In the genomic region with DNA sequence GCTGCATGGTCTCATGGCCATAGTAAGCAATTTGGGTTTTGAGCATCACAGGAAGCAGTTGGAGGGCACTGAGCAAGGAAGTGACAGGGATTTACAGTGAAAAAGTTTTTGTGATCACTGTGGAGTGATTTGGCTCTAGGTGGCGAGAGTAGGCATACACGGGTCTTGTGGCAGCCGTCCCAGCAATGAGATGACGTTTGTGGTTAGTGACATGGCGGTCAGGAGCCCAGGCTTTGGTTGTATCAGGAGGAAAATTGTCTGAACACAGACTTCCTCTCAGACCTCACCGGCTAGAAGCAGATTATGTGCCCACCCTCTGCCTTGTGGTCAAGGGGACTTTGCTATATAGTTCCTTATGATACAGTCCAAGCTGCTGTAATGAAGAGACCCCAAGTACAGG, we compare ENCODE assay signal across 15 cellular contexts. TPM values are rescaled to one million over a fixed set of nuclear protein-coding genes. Genes with fewer than 3 reads are reported as not detected.
DNase-seq lines count a peak whose midpoint lies in the region; ATAC-seq and TF ChIP-seq lines count a peak whose summit lies in the region.
"Had no signal": no experiment of that assay in that cellular context is flagged by ENCODE, and none has a peak within 500 bp of the region (broad histone marks: within the 10 kb centered on the region; RNA-seq: fewer than 3 reads in every experiment).

No MANE protein-coding gene starts in this region.

- CTCF ChIA-PET in CD8-positive, alpha-beta T cell (lab: Charles Lee), result no interaction called here
- CTCF ChIA-PET in activated naive CD4-positive, alpha-beta T cell treated with anti-CD3 and anti-CD28 coated beads, Interleukin-2, amount 10 ng/mL, durations not matched to agents 7 days and 5 days (lab: Charles Lee), result no interaction called here

- no peak for TF ChIP-seq CTCF in CD8-positive, alpha-beta T cell (IDR thresholded peaks at IDR 0.05)
- TF ChIP-seq CTCF in H9 (conservative IDR thresholded peaks at IDR 0.05) (no peak), nephron progenitor cell (IDR thresholded peaks at IDR 0.05) (no peak), GM13977 (IDR thresholded peaks at IDR 0.05; ENCODE audit: extremely low read depth, insufficient read depth, missing control alignments) (no peak)

- H4K8ac ChIP-seq in H9 (replicated peaks; ENCODE audit: insufficient read length, low read depth, low read length), result no peak overlapping the region

- H3K18ac ChIP-seq in H9 (ENCODE audit: insufficient read length, low read depth, low read length), result no peak overlapping the region

- H2BK20ac ChIP-seq in H9 (ENCODE audit: low read depth, low read length, poor library complexity, severe bottlenecking), result no peak overlapping the region

- H3K9me3 Mint-ChIP-seq in CD8-positive, alpha-beta T cell, result no peaks in the 10 kb centered on the region
- H3K9me3 Mint-ChIP-seq in H9 (no peaks in the 10 kb centered on the region), nephron progenitor cell (no peaks in the 10 kb centered on the region)
- H3K9me3 Mint-ChIP-seq in activated T-helper 2 cell treated with anti-CD3 and anti-CD28 coated beads, Interferon-gamma antibody, Interleukin-2, Interleukin-4, amounts not matched to agents 10 μg/mL and 5 μg/mL and 100 μg/mL, durations not matched to agents 14 hours and 24 hours and 36 hours, result no peaks in the 10 kb centered on the region
- no peaks in the 10 kb centered on the region for H3K9me3 Mint-ChIP-seq in activated naive CD4-positive, alpha-beta T cell treated with anti-CD3 and anti-CD28 coated beads, Interleukin-2, amount 10 ng/mL, durations not matched to agents 7 days and 5 days

- in situ Hi-C loops in GM13977 (cut with MboI; ENCODE audit: low pct_unique_long_range_greater_than_20kb, low sequenced_read_pairs, unreplicated experiment), result no loop called here

- H3K23me2 ChIP-seq in H9 (ENCODE audit: insufficient read length, low read depth, low read length, poor library complexity, severe bottlenecking), result peaks cover 13% of the 10 kb centered on the region

- no CpG with 5 or more reads among the region's 6 CpGs for WGBS in H9 (ENCODE audit: extremely low coverage, insufficient read length, low lambda C conversion rate)

- no peak for ATAC-seq in CD8-positive, alpha-beta T cell
- ATAC-seq: left lobe of liver had no signal

- H3K4ac ChIP-seq in H9 (ENCODE audit: low read depth, low read length), result no peak overlapping the region

- H2BK5ac ChIP-seq in H9 (ENCODE audit: insufficient read length, low read length), result no peak overlapping the region

- H2BK120ac ChIP-seq in H9 (ENCODE audit: low read depth, low read length, poor library complexity, severe bottlenecking), result no peak overlapping the region

- no peak overlapping the region for H2AK5ac ChIP-seq in H9 (ENCODE audit: insufficient read length, low read length)

- no peak overlapping the region for H3K14ac ChIP-seq in H9 (ENCODE audit: insufficient read depth, low read length)

- H3K56ac ChIP-seq in H9 (ENCODE audit: insufficient read length, low read depth, low read length), result no peak overlapping the region

- no peak overlapping the region for H3K4me2 ChIP-seq in H9 (ENCODE audit: insufficient read depth, insufficient read length, low read length)

- peak overlapping the region; percentile 38 for H3K27ac Mint-ChIP-seq in CD8-positive, alpha-beta T cell
- H3K27ac Mint-ChIP-seq in H9 (peak overlapping the region in 2 of 3 experiments; percentile 20 to 62; a peak in 4 of 7 replicates), nephron progenitor cell (peak overlapping the region; percentile 52)
- peak overlapping the region; percentile 13 for H3K27ac Mint-ChIP-seq in activated T-helper 2 cell treated with anti-CD3 and anti-CD28 coated beads, Interferon-gamma antibody, Interleukin-2, Interleukin-4, amounts not matched to agents 10 μg/mL and 5 μg/mL and 100 μg/mL, durations not matched to agents 14 hours and 24 hours and 36 hours
- no peak overlapping the region for H3K27ac Mint-ChIP-seq in activated naive CD4-positive, alpha-beta T cell treated with anti-CD3 and anti-CD28 coated beads, Interleukin-2, amount 10 ng/mL, durations not matched to agents 7 days and 5 days

- H3K4me1 ChIP-seq in CD8-positive, alpha-beta T cell (ENCODE audit: insufficient read depth, low read length), result peaks cover 20% of the 10 kb centered on the region
- no peaks in the 10 kb centered on the region; the same call in 1 of the 2 replicates for H3K4me1 ChIP-seq in H9 (ENCODE audit: insufficient read depth, low read length)
- H3K4me1 ChIP-seq: parathyroid adenoma had no signal

- H3K79me1 ChIP-seq in H9 (ENCODE audit: insufficient read depth, low read depth, low read length, poor library complexity, severe bottlenecking), result no peaks in the 10 kb centered on the region

- no peak overlapping the region for H3K9ac ChIP-seq in H9 (ENCODE audit: extremely low read depth, insufficient read length, low read length)
- H3K9ac ChIP-seq: parathyroid adenoma had no signal

- intact Hi-C loops in CD8-positive, alpha-beta T cell (cut with DNase I, micrococcal nuclease), result loop anchor here (5.0 kb wide), 3 partner anchors 37 to 1027 kb away; a partner anchor contains a TSS
- intact Hi-C loops in activated T-helper 2 cell treated with anti-CD3 and anti-CD28 coated beads, Interferon-gamma antibody, Interleukin-2, Interleukin-4, amounts not matched to agents 10 μg/mL and 5 μg/mL and 100 μg/mL, durations not matched to agents 14 hours and 24 hours and 36 hours (cut with micrococcal nuclease), result no loop called here

- peaks cover 36% of the 10 kb centered on the region for H3K4me1 Mint-ChIP-seq in CD8-positive, alpha-beta T cell (ENCODE audit: low read depth)
- H3K4me1 Mint-ChIP-seq in H9, result peaks cover 14 to 17% of the 10 kb centered on the region in 2 experiments
- peaks cover 21% of the 10 kb centered on the region for H3K4me1 Mint-ChIP-seq in activated T-helper 2 cell treated with anti-CD3 and anti-CD28 coated beads, Interferon-gamma antibody, Interleukin-2, Interleukin-4, amounts not matched to agents 10 μg/mL and 5 μg/mL and 100 μg/mL, durations not matched to agents 14 hours and 24 hours and 36 hours (ENCODE audit: low read depth)
- H3K4me1 Mint-ChIP-seq in nephron progenitor cell, result peaks cover 47% of the 10 kb centered on the region
- peaks cover 37% of the 10 kb centered on the region for H3K4me1 Mint-ChIP-seq in activated naive CD4-positive, alpha-beta T cell treated with anti-CD3 and anti-CD28 coated beads, Interleukin-2, amount 10 ng/mL, durations not matched to agents 7 days and 5 days

- no peak overlapping the region for H3K4me3 Mint-ChIP-seq in CD8-positive, alpha-beta T cell
- H3K4me3 Mint-ChIP-seq in H9 (no peak overlapping the region), nephron progenitor cell (no peak overlapping the region)
- H3K4me3 Mint-ChIP-seq in activated T-helper 2 cell treated with anti-CD3 and anti-CD28 coated beads, Interferon-gamma antibody, Interleukin-2, Interleukin-4, amounts not matched to agents 10 μg/mL and 5 μg/mL and 100 μg/mL, durations not matched to agents 14 hours and 24 hours and 36 hours (ENCODE audit: low read depth), result no peak overlapping the region
- H3K4me3 Mint-ChIP-seq in activated naive CD4-positive, alpha-beta T cell treated with anti-CD3 and anti-CD28 coated beads, Interleukin-2, amount 10 ng/mL, durations not matched to agents 7 days and 5 days, result no peak overlapping the region

- H3K36me3 Mint-ChIP-seq in CD8-positive, alpha-beta T cell, result peaks cover 26% of the 10 kb centered on the region
- H3K36me3 Mint-ChIP-seq in H9 (ENCODE audit: insufficient read depth in 1 of 3, low read depth in 3 of 3) (peaks cover 14 to 22% (median 22%) of the 10 kb centered on the region in 3 experiments; a peak in 6 of 7 replicates), nephron progenitor cell (ENCODE audit: low read depth) (peaks cover 22% of the 10 kb centered on the region)
- peaks cover 14% of the 10 kb centered on the region for H3K36me3 Mint-ChIP-seq in activated T-helper 2 cell treated with anti-CD3 and anti-CD28 coated beads, Interferon-gamma antibody, Interleukin-2, Interleukin-4, amounts not matched to agents 10 μg/mL and 5 μg/mL and 100 μg/mL, durations not matched to agents 14 hours and 24 hours and 36 hours (ENCODE audit: low read depth)
- peaks cover 16% of the 10 kb centered on the region for H3K36me3 Mint-ChIP-seq in activated naive CD4-positive, alpha-beta T cell treated with anti-CD3 and anti-CD28 coated beads, Interleukin-2, amount 10 ng/mL, durations not matched to agents 7 days and 5 days

- H3T11ph ChIP-seq in H9 (ENCODE audit: low read length), result no peak overlapping the region

- H4K91ac ChIP-seq in H9 (ENCODE audit: insufficient read length, low read depth, low read length), result no peak overlapping the region

- POLR2A ChIA-PET in CD8-positive, alpha-beta T cell (lab: Charles Lee), result no interaction called here

- no peak overlapping the region for H3K27ac ChIP-seq in CD8-positive, alpha-beta T cell (ENCODE audit: low read depth, low read length)
- no peak overlapping the region for H3K27ac ChIP-seq in H9 (ENCODE audit: insufficient read length, low read depth, low read length)
- H3K27ac ChIP-seq: parathyroid adenoma had no signal

- H3K27me3 ChIP-seq in CD8-positive, alpha-beta T cell (ENCODE audit: insufficient read depth, low read length), result no peaks in the 10 kb centered on the region
- H3K27me3 ChIP-seq in H9 (ENCODE audit: insufficient read depth, low read length), result no peaks in the 10 kb centered on the region

- no peak overlapping the region for H3K23ac ChIP-seq in H9 (ENCODE audit: insufficient read length, low read depth, low read length)

- peaks cover 3% of the 10 kb centered on the region for H4K20me1 ChIP-seq in H9 (ENCODE audit: control insufficient read depth, insufficient read depth, insufficient read length)

- no peak for DNase-seq in CD8-positive, alpha-beta T cell
- no peak for DNase-seq in H9
- DNase-seq in activated T-helper 2 cell treated with anti-CD3 and anti-CD28 coated beads, Interferon-gamma antibody, Interleukin-2, Interleukin-4, amounts not matched to agents 10 μg/mL and 5 μg/mL and 100 μg/mL, durations not matched to agents 14 hours and 24 hours and 36 hours (ENCODE audit: low spot score), result no peak
- no peak for DNase-seq in nephron progenitor cell
- DNase-seq in activated gamma-delta T cell (lab: John Stamatoyannopoulos, UW), result no peak
- no peak for DNase-seq in GM13977 (ENCODE audit: low spot score)
- DNase-seq in activated naive CD4-positive, alpha-beta T cell treated with anti-CD3 and anti-CD28 coated beads, Interleukin-2, amount 10 ng/mL, durations not matched to agents 7 days and 5 days, result no peak
- DNase-seq: DMS79; foreskin fibroblast; NCI-H1105 treated with DMSO at 0.1 percent for 48 hours; NCI-H2171; stimulated activated CD4-positive, alpha-beta T cell treated with anti-CD3 and anti-CD28 coated beads, Interleukin-4, amount 100 ng/mL, for 1 hour had no signal

- H3K27me3 Mint-ChIP-seq in CD8-positive, alpha-beta T cell (ENCODE audit: low read depth), result no peaks in the 10 kb centered on the region
- H3K27me3 Mint-ChIP-seq in H9 (ENCODE audit: low read depth) (no peaks in the 10 kb centered on the region), nephron progenitor cell (ENCODE audit: low read depth, poor library complexity) (no peaks in the 10 kb centered on the region)
- no peaks in the 10 kb centered on the region for H3K27me3 Mint-ChIP-seq in activated T-helper 2 cell treated with anti-CD3 and anti-CD28 coated beads, Interferon-gamma antibody, Interleukin-2, Interleukin-4, amounts not matched to agents 10 μg/mL and 5 μg/mL and 100 μg/mL, durations not matched to agents 14 hours and 24 hours and 36 hours (ENCODE audit: low read depth)
- no peaks in the 10 kb centered on the region for H3K27me3 Mint-ChIP-seq in activated naive CD4-positive, alpha-beta T cell treated with anti-CD3 and anti-CD28 coated beads, Interleukin-2, amount 10 ng/mL, durations not matched to agents 7 days and 5 days

- H3K36me3 ChIP-seq in CD8-positive, alpha-beta T cell (ENCODE audit: insufficient read depth, low read length), result no peaks in the 10 kb centered on the region

- H3K9me3 ChIP-seq in CD8-positive, alpha-beta T cell (ENCODE audit: low read length), result no peaks in the 10 kb centered on the region
- no peaks in the 10 kb centered on the region for H3K9me3 ChIP-seq in H9 (ENCODE audit: control insufficient read depth, low read depth, low read length)

- no peak overlapping the region for H3K4me3 ChIP-seq in CD8-positive, alpha-beta T cell (ENCODE audit: low read depth, low read length)

- no peak overlapping the region for H2AFZ ChIP-seq in H9 (ENCODE audit: low read length)
- H2AFZ ChIP-seq: parathyroid adenoma had no signal

- H2BK12ac ChIP-seq in H9 (ENCODE audit: insufficient read length, low read depth, low read length), result no peak overlapping the region

- peaks cover 4% of the 10 kb centered on the region; the same call in 1 of the 2 replicates for H3K79me2 ChIP-seq in H9 (ENCODE audit: insufficient read depth, low read length)

- H2BK15ac ChIP-seq in H9 (ENCODE audit: low read depth, low read length), result no peak overlapping the region

- H4K5ac ChIP-seq in H9 (ENCODE audit: insufficient read length, low read depth, low read length), result no peak overlapping the region

RNA-seq across cellular contexts. Expression of a gene that starts 3.3 kb away (rescaled TPM):
- total RNA-seq in CD8-positive, alpha-beta T cell, result 10 to 100 TPM; 17.2 to 18.6 TPM
- total RNA-seq in H9 (2021), result 48.8 and 49.7 TPM in 2 replicates
- total RNA-seq in activated T-helper 2 cell treated with anti-CD3 and anti-CD28 coated beads, Interferon-gamma antibody, Interleukin-2, Interleukin-4, amounts not matched to agents 10 μg/mL and 5 μg/mL and 100 μg/mL, durations not matched to agents 14 hours and 24 hours and 36 hours, result 30.3 and 35.5 TPM in 2 replicates

RNA-seq across cellular contexts. Expression of a gene that starts 23.3 kb away (rescaled TPM):
- 10 to 100 TPM; 10.2 to 10.8 TPM for total RNA-seq in CD8-positive, alpha-beta T cell
- 54.6 and 55.8 TPM in 2 replicates for total RNA-seq in H9 (2021)
- 35.7 and 37.8 TPM in 2 replicates for total RNA-seq in activated T-helper 2 cell treated with anti-CD3 and anti-CD28 coated beads, Interferon-gamma antibody, Interleukin-2, Interleukin-4, amounts not matched to agents 10 μg/mL and 5 μg/mL and 100 μg/mL, durations not matched to agents 14 hours and 24 hours and 36 hours

RNA-seq across cellular contexts. Expression of a gene that starts 31.4 kb away (rescaled TPM):
- not detected for total RNA-seq in CD8-positive, alpha-beta T cell
- total RNA-seq in H9 (2021), result not detected in 2 replicates
- total RNA-seq in activated T-helper 2 cell treated with anti-CD3 and anti-CD28 coated beads, Interferon-gamma antibody, Interleukin-2, Interleukin-4, amounts not matched to agents 10 μg/mL and 5 μg/mL and 100 μg/mL, durations not matched to agents 14 hours and 24 hours and 36 hours, result not detected in 2 replicates
- total RNA-seq: left lobe of liver, RPMI7951 had no signal

RNA-seq across cellular contexts. Expression of a gene that starts 53.2 kb away (rescaled TPM):
- not detected for total RNA-seq in CD8-positive, alpha-beta T cell
- 0.13 TPM in 1 of 2 replicates, not detected in the other for total RNA-seq in H9 (2021)
- total RNA-seq in activated T-helper 2 cell treated with anti-CD3 and anti-CD28 coated beads, Interferon-gamma antibody, Interleukin-2, Interleukin-4, amounts not matched to agents 10 μg/mL and 5 μg/mL and 100 μg/mL, durations not matched to agents 14 hours and 24 hours and 36 hours, result not detected in 2 replicates
- total RNA-seq: left lobe of liver, RPMI7951 had no signal

RNA-seq across cellular contexts. Expression of a gene that starts 57.7 kb away (rescaled TPM):
- not detected for total RNA-seq in CD8-positive, alpha-beta T cell
- not detected in 2 replicates for total RNA-seq in H9 (2021)
- not detected in 2 replicates for total RNA-seq in activated T-helper 2 cell treated with anti-CD3 and anti-CD28 coated beads, Interferon-gamma antibody, Interleukin-2, Interleukin-4, amounts not matched to agents 10 μg/mL and 5 μg/mL and 100 μg/mL, durations not matched to agents 14 hours and 24 hours and 36 hours
- total RNA-seq: left lobe of liver, RPMI7951 had no signal
